ENCODE assay signal across 1 cellular context in the genomic region with DNA sequence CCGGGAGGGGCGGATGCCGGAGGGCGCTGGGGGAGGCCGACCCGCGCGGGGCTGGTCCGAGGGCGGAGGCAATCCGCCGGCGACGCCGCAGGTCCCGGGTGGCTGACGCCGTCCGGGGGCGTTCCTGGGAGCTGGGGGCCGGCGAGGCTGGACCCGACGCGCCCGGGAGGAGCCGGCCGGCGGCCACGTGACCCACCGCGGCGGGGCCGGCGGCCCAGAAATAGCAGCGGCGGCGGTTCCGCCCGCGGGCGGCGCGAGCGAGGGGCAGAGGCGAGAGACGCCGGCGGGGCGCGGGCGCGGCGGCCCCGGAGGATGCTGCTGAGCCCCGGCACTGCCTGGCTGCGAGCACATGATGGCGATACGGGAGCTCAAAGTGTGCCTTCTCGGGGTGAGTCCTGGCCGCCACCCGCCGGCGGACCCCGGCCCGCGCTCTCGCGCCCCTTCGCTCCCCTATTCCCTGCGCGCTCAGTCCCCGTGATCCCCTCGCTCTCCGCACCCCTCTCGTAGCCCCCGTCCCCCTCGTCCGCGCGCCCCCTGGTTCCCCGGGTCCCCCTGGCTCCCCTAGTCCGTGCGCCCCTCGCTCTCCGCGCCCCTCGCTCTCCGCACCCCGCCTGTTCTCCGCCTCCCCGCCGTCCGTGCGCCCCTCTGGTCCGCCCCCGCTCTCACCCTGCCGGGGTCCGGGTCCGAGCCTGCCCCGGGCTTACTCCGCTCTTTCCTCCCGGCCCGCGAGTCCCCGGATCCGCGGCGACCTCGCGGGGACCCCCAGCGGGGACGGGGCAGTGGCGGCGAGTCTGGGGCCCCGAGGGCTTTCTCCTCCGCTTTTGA.
TF ChIP-seq lines count a peak whose summit lies in the region.

Gene RAB31 (plus strand): TSS at position 245 of the 825 bp plus-strand sequence. CDS start 105 bp downstream, at position 350.

TF ChIP-seq in K562, 482 proteins besides CTCF, POLR2A, EP300 and RAD21 (continued from another document and continues in another):
- TF ChIP-seq, protein P1, sequence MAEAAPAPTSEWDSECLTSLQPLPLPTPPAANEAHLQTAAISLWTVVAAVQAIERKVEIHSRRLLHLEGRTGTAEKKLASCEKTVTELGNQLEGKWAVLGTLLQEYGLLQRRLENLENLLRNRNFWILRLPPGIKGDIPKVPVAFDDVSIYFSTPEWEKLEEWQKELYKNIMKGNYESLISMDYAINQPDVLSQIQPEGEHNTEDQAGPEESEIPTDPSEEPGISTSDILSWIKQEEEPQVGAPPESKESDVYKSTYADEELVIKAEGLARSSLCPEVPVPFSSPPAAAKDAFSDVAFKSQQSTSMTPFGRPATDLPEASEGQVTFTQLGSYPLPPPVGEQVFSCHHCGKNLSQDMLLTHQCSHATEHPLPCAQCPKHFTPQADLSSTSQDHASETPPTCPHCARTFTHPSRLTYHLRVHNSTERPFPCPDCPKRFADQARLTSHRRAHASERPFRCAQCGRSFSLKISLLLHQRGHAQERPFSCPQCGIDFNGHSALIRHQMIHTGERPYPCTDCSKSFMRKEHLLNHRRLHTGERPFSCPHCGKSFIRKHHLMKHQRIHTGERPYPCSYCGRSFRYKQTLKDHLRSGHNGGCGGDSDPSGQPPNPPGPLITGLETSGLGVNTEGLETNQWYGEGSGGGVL (CRISPR knock-in tag; IDR thresholded peaks at IDR 0.05): no peak
- TF ChIP-seq MCM3 (IDR thresholded peaks at IDR 0.05) (no peak), GTF2E2 (tag; IDR thresholded peaks at IDR 0.05) (no peak), ZNF174 (CRISPR knock-in tag; IDR thresholded peaks at IDR 0.05) (no peak), ZNF561 (CRISPR knock-in tag; conservative IDR thresholded peaks at IDR 0.05) (no peak), RHOXF2B (CRISPR knock-in tag; conservative IDR thresholded peaks at IDR 0.05) (no peak), CREM (IDR thresholded peaks at IDR 0.05; ENCODE audit: low read depth) (peak; percentile 78), ZNF12 (CRISPR knock-in tag; IDR thresholded peaks at IDR 0.05) (peak; percentile 72; the same call in 1 of the 2 replicates), PBX2 (CRISPR knock-in tag; IDR thresholded peaks at IDR 0.05; ENCODE audit: low read depth) (no peak), PBX2 (tag; conservative IDR thresholded peaks at IDR 0.05; ENCODE audit: low read depth) (no peak), ZFX (CRISPR knock-in tag; IDR thresholded peaks at IDR 0.05) (peak; percentile 10; the same call in 1 of the 2 replicates), CREB1 (IDR thresholded peaks at IDR 0.05) (peak; percentile 75; the same call in 1 of the 2 replicates), CREB1 (CRISPR knock-in tag; IDR thresholded peaks at IDR 0.05) (no peak), LCOR (CRISPR knock-in tag; IDR thresholded peaks at IDR 0.05) (no peak), ZNF384 (IDR thresholded peaks at IDR 0.05; ENCODE audit: low read depth, low read length) (no peak), ARNT (IDR thresholded peaks at IDR 0.05) (no peak), IRF9 (tag; IDR thresholded peaks at IDR 0.05) (no peak), PTTG1 (tag; IDR thresholded peaks at IDR 0.05; ENCODE audit: low read depth) (no peak), CBX5 (IDR thresholded peaks at IDR 0.05; ENCODE audit: borderline replicate concordance, low read depth) (no peak), ZNF79 (CRISPR knock-in tag; IDR thresholded peaks at IDR 0.05; ENCODE audit: low read depth) (no peak), SMAD2 (IDR thresholded peaks at IDR 0.05; ENCODE audit: low read depth, low read length) (no peak), KLF10 (CRISPR knock-in tag; IDR thresholded peaks at IDR 0.05) (no peak), ELF4 (CRISPR knock-in tag; IDR thresholded peaks at IDR 0.05) (0 out of 2 replicates have a peak, but pooled peaks have one; percentile 53), STAT6 (CRISPR knock-in tag; IDR thresholded peaks at IDR 0.05) (no peak), ZNF263 (CRISPR knock-in tag; IDR thresholded peaks at IDR 0.05; ENCODE audit: borderline replicate concordance) (peak; percentile 73), JUN (IDR thresholded peaks at IDR 0.05; ENCODE audit: borderline replicate concordance, low read depth, low read length) (no peak; the same call in 1 of the 2 replicates), JUN (CRISPR knock-in tag; IDR thresholded peaks at IDR 0.05; ENCODE audit: borderline replicate concordance) (no peak), PHF8 (IDR thresholded peaks at IDR 0.05; ENCODE audit: borderline replicate concordance, low read length) (peak; percentile 68; the same call in 1 of the 2 replicates), ATF1 (CRISPR knock-in tag; IDR thresholded peaks at IDR 0.05) (no peak), ATF1 (tag; IDR thresholded peaks at IDR 0.05) (no peak), ZNF408 (CRISPR knock-in tag; IDR thresholded peaks at IDR 0.05; ENCODE audit: low read depth) (no peak), FOXA3 (CRISPR knock-in tag; conservative IDR thresholded peaks at IDR 0.05 in 1 of 2, IDR thresholded peaks at IDR 0.05 in 1 of 2) (no peak; a peak in 1 of 4 replicates), ZNF583 (CRISPR knock-in tag; IDR thresholded peaks at IDR 0.05) (peak; percentile 23; the same call in 1 of the 2 replicates), ZNF133 (CRISPR knock-in tag; IDR thresholded peaks at IDR 0.05) (no peak), TRIM24 (IDR thresholded peaks at IDR 0.05) (no peak), PRPF4 (IDR thresholded peaks at IDR 0.05; ENCODE audit: insufficient read depth, low read depth, low read length, poor library complexity, severe bottlenecking) (no peak), TRIM25 (IDR thresholded peaks at IDR 0.05; ENCODE audit: borderline replicate concordance) (no peak)
- TF ChIP-seq, protein P2, sequence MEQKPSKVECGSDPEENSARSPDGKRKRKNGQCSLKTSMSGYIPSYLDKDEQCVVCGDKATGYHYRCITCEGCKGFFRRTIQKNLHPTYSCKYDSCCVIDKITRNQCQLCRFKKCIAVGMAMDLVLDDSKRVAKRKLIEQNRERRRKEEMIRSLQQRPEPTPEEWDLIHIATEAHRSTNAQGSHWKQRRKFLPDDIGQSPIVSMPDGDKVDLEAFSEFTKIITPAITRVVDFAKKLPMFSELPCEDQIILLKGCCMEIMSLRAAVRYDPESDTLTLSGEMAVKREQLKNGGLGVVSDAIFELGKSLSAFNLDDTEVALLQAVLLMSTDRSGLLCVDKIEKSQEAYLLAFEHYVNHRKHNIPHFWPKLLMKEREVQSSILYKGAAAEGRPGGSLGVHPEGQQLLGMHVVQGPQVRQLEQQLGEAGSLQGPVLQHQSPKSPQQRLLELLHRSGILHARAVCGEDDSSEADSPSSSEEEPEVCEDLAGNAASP (IDR thresholded peaks at IDR 0.05): no peak
- TF ChIP-seq, protein P3, sequence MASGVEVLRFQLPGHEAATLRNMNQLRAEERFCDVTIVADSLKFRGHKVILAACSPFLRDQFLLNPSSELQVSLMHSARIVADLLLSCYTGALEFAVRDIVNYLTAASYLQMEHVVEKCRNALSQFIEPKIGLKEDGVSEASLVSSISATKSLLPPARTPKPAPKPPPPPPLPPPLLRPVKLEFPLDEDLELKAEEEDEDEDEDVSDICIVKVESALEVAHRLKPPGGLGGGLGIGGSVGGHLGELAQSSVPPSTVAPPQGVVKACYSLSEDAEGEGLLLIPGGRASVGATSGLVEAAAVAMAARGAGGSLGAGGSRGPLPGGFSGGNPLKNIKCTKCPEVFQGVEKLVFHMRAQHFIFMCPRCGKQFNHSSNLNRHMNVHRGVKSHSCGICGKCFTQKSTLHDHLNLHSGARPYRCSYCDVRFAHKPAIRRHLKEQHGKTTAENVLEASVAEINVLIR (CRISPR knock-in tag; IDR thresholded peaks at IDR 0.05): peak; percentile 62
- TF ChIP-seq, protein P4, sequence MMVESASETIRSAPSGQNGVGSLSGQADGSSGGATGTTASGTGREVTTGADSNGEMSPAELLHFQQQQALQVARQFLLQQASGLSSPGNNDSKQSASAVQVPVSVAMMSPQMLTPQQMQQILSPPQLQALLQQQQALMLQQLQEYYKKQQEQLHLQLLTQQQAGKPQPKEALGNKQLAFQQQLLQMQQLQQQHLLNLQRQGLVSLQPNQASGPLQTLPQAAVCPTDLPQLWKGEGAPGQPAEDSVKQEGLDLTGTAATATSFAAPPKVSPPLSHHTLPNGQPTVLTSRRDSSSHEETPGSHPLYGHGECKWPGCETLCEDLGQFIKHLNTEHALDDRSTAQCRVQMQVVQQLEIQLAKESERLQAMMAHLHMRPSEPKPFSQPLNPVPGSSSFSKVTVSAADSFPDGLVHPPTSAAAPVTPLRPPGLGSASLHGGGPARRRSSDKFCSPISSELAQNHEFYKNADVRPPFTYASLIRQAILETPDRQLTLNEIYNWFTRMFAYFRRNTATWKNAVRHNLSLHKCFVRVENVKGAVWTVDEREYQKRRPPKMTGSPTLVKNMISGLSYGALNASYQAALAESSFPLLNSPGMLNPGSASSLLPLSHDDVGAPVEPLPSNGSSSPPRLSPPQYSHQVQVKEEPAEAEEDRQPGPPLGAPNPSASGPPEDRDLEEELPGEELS (CRISPR knock-in tag; IDR thresholded peaks at IDR 0.05; ENCODE audit: borderline replicate concordance): no peak
- TF ChIP-seq, protein P5, sequence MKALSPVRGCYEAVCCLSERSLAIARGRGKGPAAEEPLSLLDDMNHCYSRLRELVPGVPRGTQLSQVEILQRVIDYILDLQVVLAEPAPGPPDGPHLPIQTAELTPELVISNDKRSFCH (CRISPR knock-in tag; IDR thresholded peaks at IDR 0.05): no peak
- TF ChIP-seq, protein P5 (tag; IDR thresholded peaks at IDR 0.05): no peak
- TF ChIP-seq, protein P6, sequence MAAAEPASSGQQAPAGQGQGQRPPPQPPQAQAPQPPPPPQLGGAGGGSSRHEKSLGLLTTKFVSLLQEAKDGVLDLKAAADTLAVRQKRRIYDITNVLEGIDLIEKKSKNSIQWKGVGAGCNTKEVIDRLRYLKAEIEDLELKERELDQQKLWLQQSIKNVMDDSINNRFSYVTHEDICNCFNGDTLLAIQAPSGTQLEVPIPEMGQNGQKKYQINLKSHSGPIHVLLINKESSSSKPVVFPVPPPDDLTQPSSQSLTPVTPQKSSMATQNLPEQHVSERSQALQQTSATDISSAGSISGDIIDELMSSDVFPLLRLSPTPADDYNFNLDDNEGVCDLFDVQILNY (CRISPR knock-in tag; IDR thresholded peaks at IDR 0.05): no peak
